10 cellular contexts compared by ENCODE assay signal in the genomic region with DNA sequence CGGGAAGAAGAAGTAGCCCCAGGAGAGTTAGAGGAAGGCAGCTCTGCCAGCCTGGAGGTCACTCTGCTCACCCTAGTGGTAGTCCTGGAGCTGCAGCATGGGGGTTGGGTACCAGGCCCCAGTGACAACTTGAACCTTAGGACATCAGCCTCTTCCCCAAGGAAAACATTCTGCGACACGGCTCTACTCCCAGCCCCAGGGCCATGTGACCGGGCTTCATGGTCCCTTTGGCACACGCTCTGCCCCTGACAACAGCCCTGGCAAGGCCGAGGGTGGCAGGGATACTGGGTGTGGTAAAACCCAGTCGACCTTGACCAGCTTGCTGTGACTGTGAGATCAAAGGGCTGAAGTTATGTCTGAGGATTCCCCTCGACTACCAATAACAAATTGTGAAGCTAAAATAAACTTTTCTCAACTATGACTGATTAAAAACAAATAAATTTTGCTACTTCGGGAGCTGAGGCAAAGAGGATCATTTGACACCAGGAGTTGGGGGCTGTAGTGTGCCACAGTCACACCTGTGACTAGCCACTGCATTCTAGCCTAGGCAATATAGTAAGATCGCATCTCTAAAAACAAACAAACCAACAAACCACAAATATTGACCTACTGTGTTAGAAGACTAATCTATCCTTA. TPM values are rescaled to one million over a fixed set of nuclear protein-coding genes. Genes with fewer than 3 reads are reported as not detected.
DNase-seq lines count a peak whose midpoint lies in the region; ATAC-seq and TF ChIP-seq lines count a peak whose summit lies in the region.
"Had no signal": no experiment of that assay in that cellular context is flagged by ENCODE, and none has a peak within 500 bp of the region (broad histone marks: within the 10 kb centered on the region; RNA-seq: fewer than 3 reads in every experiment).

No MANE protein-coding gene starts in this region.

- H3K4me2 ChIP-seq in Loucy (ENCODE audit: low read depth, low read length, poor library complexity, severe bottlenecking) (no peak overlapping the region), hepatocyte (no peak overlapping the region)

- no peaks in the 10 kb centered on the region for H3K9me2 ChIP-seq in Loucy (replicated peaks; ENCODE audit: low read depth, low read length)
- no peaks in the 10 kb centered on the region for H3K9me2 ChIP-seq in hepatocyte (replicated peaks; ENCODE audit: insufficient read depth)

- H3K4me3 Mint-ChIP-seq in CD14-positive monocyte: no peak overlapping the region
- no peak overlapping the region for H3K4me3 Mint-ChIP-seq in activated CD8-positive, alpha-beta T cell treated with anti-CD3 and anti-CD28 coated beads for 36 hours
- H3K4me3 Mint-ChIP-seq: activated naive CD4-positive, alpha-beta T cell treated with anti-CD3 and anti-CD28 coated beads, Interleukin-2, amount 50 U/mL, for 24 hours; neural crest cell had no signal

- H4K20me1 ChIP-seq in Loucy (ENCODE audit: insufficient read depth, low read length, poor library complexity, severe bottlenecking): no peaks in the 10 kb centered on the region
- H4K20me1 ChIP-seq in hepatocyte (ENCODE audit: insufficient read depth, poor library complexity, severe bottlenecking): no peaks in the 10 kb centered on the region

- H3K9me3 ChIP-seq in Loucy (ENCODE audit: insufficient read depth, low read depth, low read length): no peaks in the 10 kb centered on the region
- H3K9me3 ChIP-seq in heart right ventricle: no peaks in the 10 kb centered on the region
- no peaks in the 10 kb centered on the region for H3K9me3 ChIP-seq in hepatocyte (ENCODE audit: low read depth)

- POLR2A ChIA-PET in activated CD8-positive, alpha-beta T cell treated with anti-CD3 and anti-CD28 coated beads for 36 hours (lab: Charles Lee): no interaction called here

- H3K27me3 Mint-ChIP-seq in CD14-positive monocyte (ENCODE audit: low read depth in 3 of 3): peaks cover 0 to 5% (median 3%) of the 10 kb centered on the region in 3 donors
- peaks cover 3% of the 10 kb centered on the region for H3K27me3 Mint-ChIP-seq in activated CD8-positive, alpha-beta T cell treated with anti-CD3 and anti-CD28 coated beads for 36 hours

- H3K27ac ChIP-seq in heart right ventricle (no peak overlapping the region), hepatocyte (no peak overlapping the region)

- H3F3A ChIP-seq in Loucy (ENCODE audit: low read depth): no peaks in the 10 kb centered on the region

- intact Hi-C loops in CD14-positive monocyte (cut with micrococcal nuclease) (no loop called here), heart right ventricle (cut with DNase I) (loop anchor here in 1 of 10 donors (10.0 kb wide), 1 partner anchor 188 kb away; no protein-coding TSS in a partner anchor)
- intact Hi-C loops in activated CD8-positive, alpha-beta T cell treated with anti-CD3 and anti-CD28 coated beads for 36 hours (cut with micrococcal nuclease): no loop called here

- ATAC-seq in GM21390 (IDR thresholded peaks at IDR 0.05; ENCODE audit: unreplicated experiment): peak; percentile 60
- peak in 7 of 8 donors; percentile 25 to 76 (median 58) for ATAC-seq in heart right ventricle
- no peak for ATAC-seq in activated CD8-positive, alpha-beta T cell treated with anti-CD3 and anti-CD28 coated beads for 36 hours

- H3K36me3 Mint-ChIP-seq in CD14-positive monocyte: no peaks in the 10 kb centered on the region
- no peaks in the 10 kb centered on the region for H3K36me3 Mint-ChIP-seq in activated CD8-positive, alpha-beta T cell treated with anti-CD3 and anti-CD28 coated beads for 36 hours (ENCODE audit: low read depth)
- H3K36me3 Mint-ChIP-seq: activated naive CD4-positive, alpha-beta T cell treated with anti-CD3 and anti-CD28 coated beads, Interleukin-2, amount 50 U/mL, for 24 hours had no signal

- WGBS in heart right ventricle, 2 donors: 58 to 73% methylated on average over 10 of the region's 10 CpGs
- WGBS in hepatocyte (ENCODE audit: low lambda C conversion rate, missing lambda C conversion rate): 74% methylated on average over 10 of the region's 10 CpGs

- H2AFZ ChIP-seq in Loucy (ENCODE audit: low read length) (0 out of 2 replicates have a peak overlapping the region, but pooled peaks have one; percentile 62), hepatocyte (no peak overlapping the region)

- H3K4me3 ChIP-seq in Loucy (ENCODE audit: low read length, poor library complexity, severe bottlenecking): no peak overlapping the region
- H3K4me3 ChIP-seq in heart right ventricle: no peak overlapping the region
- H3K4me3 ChIP-seq in hepatocyte: no peak overlapping the region

- H3K36me3 ChIP-seq in Loucy (ENCODE audit: insufficient read depth, low read length) (no peaks in the 10 kb centered on the region), heart right ventricle (no peaks in the 10 kb centered on the region), hepatocyte (replicated peaks; ENCODE audit: insufficient read depth, low read depth) (no peaks in the 10 kb centered on the region)

- CTCF ChIA-PET in activated CD8-positive, alpha-beta T cell treated with anti-CD3 and anti-CD28 coated beads for 36 hours (lab: Charles Lee): interaction anchor here (0.8 to 2.5 kb wide), 4 partner anchors 10 to 32 kb away, joined by 3 to 8 read pairs (median 6); no protein-coding TSS in a partner anchor

- H3K27ac Mint-ChIP-seq in CD14-positive monocyte: peak overlapping the region in 1 of 7 donors; percentile 26
- no peak overlapping the region for H3K27ac Mint-ChIP-seq in activated CD8-positive, alpha-beta T cell treated with anti-CD3 and anti-CD28 coated beads for 36 hours
- H3K27ac Mint-ChIP-seq: activated naive CD4-positive, alpha-beta T cell treated with anti-CD3 and anti-CD28 coated beads, Interleukin-2, amount 50 U/mL, for 24 hours had no signal

- no peaks in the 10 kb centered on the region for H3K4me1 ChIP-seq in Loucy (ENCODE audit: insufficient read depth, low read length, poor library complexity, severe bottlenecking)
- H3K4me1 ChIP-seq in heart right ventricle: no peaks in the 10 kb centered on the region
- no peaks in the 10 kb centered on the region for H3K4me1 ChIP-seq in hepatocyte (ENCODE audit: insufficient read depth)

- H3K79me2 ChIP-seq in Loucy (ENCODE audit: insufficient read depth, low read length) (no peaks in the 10 kb centered on the region), hepatocyte (no peaks in the 10 kb centered on the region)

- TF ChIP-seq CTCF in CD14-positive monocyte (IDR thresholded peaks at IDR 0.05): peak; percentile 35
- peak; percentile 48 for TF ChIP-seq CTCF in Loucy (conservative IDR thresholded peaks at IDR 0.05; ENCODE audit: low read length)
- peak in 7 of 9 donors; percentile 19 to 45 (median 32) for TF ChIP-seq CTCF in heart right ventricle (IDR thresholded peaks at IDR 0.05)
- no peak for TF ChIP-seq CTCF in hepatocyte (IDR thresholded peaks at IDR 0.05; ENCODE audit: poor library complexity)
- TF ChIP-seq CTCF in activated CD8-positive, alpha-beta T cell treated with anti-CD3 and anti-CD28 coated beads for 36 hours (IDR thresholded peaks at IDR 0.05): no peak

- DNase-seq in CD14-positive monocyte (ENCODE audit: low spot score) (no peak), heart right ventricle (peak in 1 of 2 donors; percentile 20), hepatocyte (ENCODE audit: low spot score) (no peak), Kasumi-1 (lab: John Stamatoyannopoulos, UW) (no peak)
- DNase-seq in activated T-cell treated with anti-CD3 and anti-CD28 coated beads, Interleukin-2, amount 50 U/mL, for 1 hour: no peak
- DNase-seq in activated CD8-positive, alpha-beta T cell treated with anti-CD3 and anti-CD28 coated beads for 36 hours: no peak

- no peak overlapping the region for H3K9ac ChIP-seq in Loucy (ENCODE audit: low read depth, low read length, poor library complexity, severe bottlenecking)

- H3K27me3 ChIP-seq in Loucy (ENCODE audit: insufficient read depth, low read length, poor library complexity, severe bottlenecking) (no peaks in the 10 kb centered on the region), heart right ventricle (no peaks in the 10 kb centered on the region), hepatocyte (no peaks in the 10 kb centered on the region)

- H3K4me1 Mint-ChIP-seq in CD14-positive monocyte: no peaks in the 10 kb centered on the region
- no peaks in the 10 kb centered on the region for H3K4me1 Mint-ChIP-seq in activated CD8-positive, alpha-beta T cell treated with anti-CD3 and anti-CD28 coated beads for 36 hours (ENCODE audit: low read depth)
- H3K4me1 Mint-ChIP-seq: activated naive CD4-positive, alpha-beta T cell treated with anti-CD3 and anti-CD28 coated beads, Interleukin-2, amount 50 U/mL, for 24 hours; neural crest cell had no signal

- H3K9me3 Mint-ChIP-seq in CD14-positive monocyte: peaks cover 0 to 3% (median 0%) of the 10 kb centered on the region in 7 donors
- H3K9me3 Mint-ChIP-seq in activated CD8-positive, alpha-beta T cell treated with anti-CD3 and anti-CD28 coated beads for 36 hours: no peaks in the 10 kb centered on the region
- H3K9me3 Mint-ChIP-seq: activated naive CD4-positive, alpha-beta T cell treated with anti-CD3 and anti-CD28 coated beads, Interleukin-2, amount 50 U/mL, for 24 hours; neural crest cell had no signal

RNA-seq across cellular contexts. Expression of gene ARID1B, which starts 24.4 kb away (rescaled TPM):
- 1 to 10 TPM; 3.2 to 3.8 TPM for polyA plus RNA-seq in CD14-positive monocyte
- total RNA-seq in heart right ventricle: 10 to 100 TPM; 39.0 to 63.2 (median 53.0) TPM
- polyA plus RNA-seq in heart right ventricle: 10 to 100 TPM; 11.2 to 14.5 TPM
- total RNA-seq in hepatocyte: 60.2 and 67.0 TPM in 2 replicates
- polyA plus RNA-seq in hepatocyte: 32.9 and 47.5 TPM in 2 replicates
- total RNA-seq in activated CD8-positive, alpha-beta T cell treated with anti-CD3 and anti-CD28 coated beads for 36 hours: 10 to 100 TPM; 36.9 to 38.9 TPM

Comparison
In these comparisons a context has a peak if more than half of its experiments do, and no peak if none do; other contexts are left out.
1. CTCF ChIP-seq: peak in CD14-positive monocyte (single experiment), Loucy (single experiment) and heart right ventricle (7 of 9); none in hepatocyte (single experiment) and activated CD8-positive, alpha-beta T cell treated with anti-CD3 and anti-CD28 coated beads for 36 hours (single experiment).